In the genomic region with DNA sequence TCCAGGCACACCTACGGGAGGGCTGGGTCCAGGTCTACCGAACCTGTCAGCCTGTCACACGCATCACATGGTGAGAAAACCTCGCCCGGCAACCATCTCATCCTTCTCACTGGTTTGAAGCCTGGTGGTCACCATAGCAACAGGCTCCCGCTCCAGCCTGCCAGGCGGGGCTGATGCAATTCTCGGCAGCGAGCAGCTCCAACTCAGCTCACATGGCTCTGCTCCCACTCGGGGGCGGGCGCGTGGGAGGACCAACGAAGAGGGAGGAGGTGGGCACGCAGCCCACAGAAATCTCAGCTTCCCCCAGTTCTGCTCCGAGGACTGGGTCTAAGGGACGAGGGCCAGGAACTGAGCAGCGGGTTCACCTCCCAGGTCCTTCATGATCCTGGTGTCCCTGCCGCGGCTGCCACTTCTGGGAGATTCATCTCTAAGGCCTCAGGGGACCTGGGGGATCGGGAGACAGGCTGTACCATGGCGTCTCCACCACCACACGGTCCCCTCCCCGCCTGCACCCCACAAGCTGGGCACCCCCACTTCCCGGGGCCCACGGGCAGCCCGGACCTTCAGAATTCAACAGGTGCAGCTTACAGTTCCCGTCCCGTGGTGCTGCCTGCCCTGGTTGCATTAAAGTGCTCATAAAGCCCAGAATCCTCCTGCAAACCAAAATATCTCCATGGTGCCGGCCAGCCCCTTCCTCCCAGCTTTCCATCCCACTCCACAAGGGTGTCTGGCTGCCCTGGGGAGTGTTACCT, we compare ENCODE assay signal across 10 cellular contexts. TPM values are rescaled to one million over a fixed set of nuclear protein-coding genes. Genes with fewer than 3 reads are reported as not detected.
A peak's percentile ranks its signal among the peaks of the same experiment; 100 is the strongest.
DNase-seq lines count a peak whose midpoint lies in the region; ATAC-seq and TF ChIP-seq lines count a peak whose summit lies in the region.
"Had no signal": no experiment of that assay in that cellular context is flagged by ENCODE, and none has a peak within 500 bp of the region (broad histone marks: within the 10 kb centered on the region; RNA-seq: fewer than 3 reads in every experiment).

No MANE protein-coding gene starts in this region.

- no peak overlapping the region for H3K4me3 Mint-ChIP-seq in activated T-cell treated with anti-CD3 and anti-CD28 coated beads, Interleukin-2, amount 50 U/mL, for 4 hours

- H3K4me1 ChIP-seq in gastroesophageal sphincter: peaks cover 0 to 11% (median 0%) of the 10 kb centered on the region in 3 donors
- H3K4me1 ChIP-seq: Peyer's patch had no signal

- WGBS in gastroesophageal sphincter (ENCODE audit: low coverage in 1 of 2), 2 donors: 73% methylated on average over 7 of the region's 30 CpGs; no CpG with 5 or more reads in 1 of the 2 donors

- no peaks in the 10 kb centered on the region for H3K27me3 Mint-ChIP-seq in activated T-cell treated with anti-CD3 and anti-CD28 coated beads, Interleukin-2, amount 50 U/mL, for 4 hours (ENCODE audit: low read depth)

- no peak overlapping the region for H3K4me3 ChIP-seq in gastroesophageal sphincter
- H3K4me3 ChIP-seq: BLaER1 treated with 17β-estradiol and CSF1 and Interleukin-3, amounts not matched to agents 10 nM and 100 nM; Peyer's patch had no signal

- H3K4me1 Mint-ChIP-seq in activated T-cell treated with anti-CD3 and anti-CD28 coated beads, Interleukin-2, amount 50 U/mL, for 4 hours (ENCODE audit: low read depth): no peaks in the 10 kb centered on the region

- H3K36me3 ChIP-seq in gastroesophageal sphincter: peaks cover 0 to 32% of the 10 kb centered on the region in 2 donors

- no peak for TF ChIP-seq EP300 in gastroesophageal sphincter (IDR thresholded peaks at IDR 0.05)

- DNase-seq in NCI-H345 (lab: John Stamatoyannopoulos, UW) (peak; percentile 68), NCI-H345 treated with DMSO at 0.1 percent for 48 hours (lab: John Stamatoyannopoulos, UW; ENCODE audit: unreplicated experiment) (no peak), RPMI8226 (peak; percentile 20), retina (peak; percentile 78), epidermal melanocyte (ENCODE audit: insufficient read length, low spot score) (no peak)
- DNase-seq in effector CD8-positive, alpha-beta T cell (lab: John Stamatoyannopoulos, UW): no peak
- no peak for DNase-seq in activated T-cell treated with anti-CD3 and anti-CD28 coated beads, Interleukin-2, amount 50 U/mL, for 4 hours

- peaks cover 10% of the 10 kb centered on the region for H3K36me3 Mint-ChIP-seq in activated T-cell treated with anti-CD3 and anti-CD28 coated beads, Interleukin-2, amount 50 U/mL, for 4 hours (ENCODE audit: insufficient read depth)

- no peak for TF ChIP-seq CTCF in gastroesophageal sphincter (IDR thresholded peaks at IDR 0.05)

- no peaks in the 10 kb centered on the region for H3K9me3 ChIP-seq in gastroesophageal sphincter
- H3K9me3 ChIP-seq: BLaER1 treated with 17β-estradiol and CSF1 and Interleukin-3, amounts not matched to agents 10 nM and 100 nM; Peyer's patch had no signal

- no peaks in the 10 kb centered on the region for H3K9me3 Mint-ChIP-seq in activated T-cell treated with anti-CD3 and anti-CD28 coated beads, Interleukin-2, amount 50 U/mL, for 4 hours

- H3K27ac ChIP-seq in gastroesophageal sphincter: no peak overlapping the region
- H3K27ac ChIP-seq: BLaER1 treated with 17β-estradiol and CSF1 and Interleukin-3, amounts not matched to agents 10 nM and 100 nM; Peyer's patch had no signal

- ATAC-seq in gastroesophageal sphincter: peak; percentile 83
- ATAC-seq in activated T-cell treated with anti-CD3 and anti-CD28 coated beads, Interleukin-2, amount 50 U/mL, for 4 hours: no peak

- no peaks in the 10 kb centered on the region for H3K27me3 ChIP-seq in gastroesophageal sphincter
- H3K27me3 ChIP-seq: BLaER1 treated with 17β-estradiol and CSF1 and Interleukin-3, amounts not matched to agents 10 nM and 100 nM; Peyer's patch had no signal

- no peak for TF ChIP-seq POLR2A in gastroesophageal sphincter (IDR thresholded peaks at IDR 0.05)

RNA-seq across cellular contexts. Expression of a gene that starts 25.8 kb away (rescaled TPM):
- 100 to 1,000 TPM in 3 of 4 donors, 10 to 100 TPM in 1; 62.6 to 147 (median 114) TPM for total RNA-seq in gastroesophageal sphincter
- total RNA-seq in activated T-cell treated with anti-CD3 and anti-CD28 coated beads, Interleukin-2, amount 50 U/mL, for 4 hours: 10 to 100 TPM; 41.0 to 44.7 (median 43.3) TPM

Comparison
In these comparisons a context has a peak if more than half of its experiments do, and no peak if none do; other contexts are left out.
1. DNase-seq: peak in NCI-H345 (single experiment), RPMI8226 (single experiment) and retina (single experiment); none in NCI-H345 treated with DMSO at 0.1 percent for 48 hours (single experiment), effector CD8-positive, alpha-beta T cell (single experiment), epidermal melanocyte (single experiment) and activated T-cell treated with anti-CD3 and anti-CD28 coated beads, Interleukin-2, amount 50 U/mL, for 4 hours (single experiment).